Comparison of ENCODE assay signal across 20 cellular contexts in the genomic region with DNA sequence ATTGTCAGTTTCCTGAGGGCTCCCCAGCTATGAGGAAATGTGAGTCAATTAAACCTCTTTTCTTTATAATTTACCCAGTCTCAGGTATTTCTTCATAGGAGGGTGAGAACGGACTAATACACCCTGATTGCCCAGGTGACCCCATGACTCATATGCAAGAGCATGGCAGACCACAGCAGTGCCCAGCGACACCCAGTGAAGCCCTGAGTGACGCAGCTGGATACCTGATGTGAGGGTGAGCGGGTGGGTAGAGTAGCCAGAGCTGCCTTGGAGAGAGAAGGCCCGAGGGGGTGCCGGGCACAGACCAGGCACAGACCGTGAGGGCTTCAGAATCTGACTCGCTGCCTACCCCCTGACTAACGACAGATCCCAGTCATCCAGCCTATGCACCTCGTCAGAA. TPM values are rescaled to one million over a fixed set of nuclear protein-coding genes. Genes with fewer than 3 reads are reported as not detected.
DNase-seq lines count a peak whose midpoint lies in the region; ATAC-seq, FAIRE-seq and TF ChIP-seq lines count a peak whose summit lies in the region.
"Had no signal": no experiment of that assay in that cellular context is flagged by ENCODE, and none has a peak within 500 bp of the region (broad histone marks: within the 10 kb centered on the region; RNA-seq: fewer than 3 reads in every experiment).

No MANE protein-coding gene starts in this region.

- H3K9me3 ChIP-seq in NT2/D1 (ENCODE audit: insufficient read depth, low read length) (no peaks in the 10 kb centered on the region), kidney (ENCODE audit: control insufficient read depth in 1 of 2, low read length in 2 of 2) (peaks cover 0 to 9% of the 10 kb centered on the region in 2 donors)

- no peak for ATAC-seq in stimulated activated effector memory CD8-positive, alpha-beta T cell treated with anti-CD3 and anti-CD28 coated beads, Interleukin-12 subunit alpha, Interleukin-12 subunit beta, amount 100 ng/mL, for 72 hours
- ATAC-seq in GM18870 (IDR thresholded peaks at IDR 0.05; ENCODE audit: unreplicated experiment) = no peak
- ATAC-seq: esophagus mucosa had no signal

- H3K27ac Mint-ChIP-seq in activated naive CD4-positive, alpha-beta T cell treated with anti-CD3 and anti-CD28 coated beads, Interleukin-2, amount 10 ng/mL, durations not matched to agents 7 days and 5 days = no peak overlapping the region
- no peak overlapping the region for H3K27ac Mint-ChIP-seq in stimulated activated effector memory CD8-positive, alpha-beta T cell treated with anti-CD3 and anti-CD28 coated beads, Interleukin-12 subunit alpha, Interleukin-12 subunit beta, amount 100 ng/mL, for 72 hours
- H3K27ac Mint-ChIP-seq: activated T-helper 2 cell treated with anti-CD3 and anti-CD28 coated beads, Interferon-gamma antibody, Interleukin-2, Interleukin-4, amounts not matched to agents 10 μg/mL and 5 μg/mL and 100 μg/mL, durations not matched to agents 14 hours and 24 hours and 36 hours; IgD-negative memory B cell had no signal

- H3K36me3 ChIP-seq in NT2/D1 (ENCODE audit: insufficient read depth, insufficient read length, low read length) (peaks cover 3% of the 10 kb centered on the region), kidney (ENCODE audit: control insufficient read depth in 1 of 2, insufficient read depth in 2 of 2, low read length in 2 of 2) (no peaks in the 10 kb centered on the region)

- H3K4me3 ChIP-seq in NT2/D1 (ENCODE audit: insufficient read length, low read depth) (no peak overlapping the region), kidney (ENCODE audit: low read length in 2 of 2) (no peak overlapping the region), lower leg skin (ENCODE audit: low read depth, poor library complexity, severe bottlenecking) (no peak overlapping the region)
- H3K4me3 ChIP-seq: skin epidermis had no signal

- no peak for TF ChIP-seq CTCF in kidney (IDR thresholded peaks at IDR 0.05; ENCODE audit: borderline replicate concordance, extremely low read depth, insufficient read depth)
- TF ChIP-seq CTCF in lower leg skin (IDR thresholded peaks at IDR 0.05) = no peak

- H3K36me3 Mint-ChIP-seq in activated naive CD4-positive, alpha-beta T cell treated with anti-CD3 and anti-CD28 coated beads, Interleukin-2, amount 10 ng/mL, durations not matched to agents 7 days and 5 days = peaks cover 3% of the 10 kb centered on the region
- H3K36me3 Mint-ChIP-seq in stimulated activated effector memory CD8-positive, alpha-beta T cell treated with anti-CD3 and anti-CD28 coated beads, Interleukin-12 subunit alpha, Interleukin-12 subunit beta, amount 100 ng/mL, for 72 hours = no peaks in the 10 kb centered on the region
- H3K36me3 Mint-ChIP-seq: CD4-positive, CD25-positive, alpha-beta regulatory T cell had no signal

- intact Hi-C loops in kidney (cut with DNase I) (no loop called here), lower leg skin (cut with DNase I; ENCODE audit: low total_unique reads) (no loop called here)

- H3K4me1 ChIP-seq in NT2/D1 (ENCODE audit: insufficient read depth, insufficient read length) = peaks cover 32% of the 10 kb centered on the region
- peaks cover 0 to 15% of the 10 kb centered on the region in 2 donors for H3K4me1 ChIP-seq in kidney (ENCODE audit: control insufficient read depth in 1 of 2, insufficient read depth in 1 of 2, low read depth in 1 of 2, low read length in 2 of 2)

- CTCF ChIA-PET in activated naive CD4-positive, alpha-beta T cell treated with anti-CD3 and anti-CD28 coated beads, Interleukin-2, amount 10 ng/mL, durations not matched to agents 7 days and 5 days (lab: Charles Lee) = no interaction called here

- peak overlapping the region; percentile 6 for H3K4me3 Mint-ChIP-seq in activated naive CD4-positive, alpha-beta T cell treated with anti-CD3 and anti-CD28 coated beads, Interleukin-2, amount 10 ng/mL, durations not matched to agents 7 days and 5 days
- H3K4me3 Mint-ChIP-seq in stimulated activated effector memory CD8-positive, alpha-beta T cell treated with anti-CD3 and anti-CD28 coated beads, Interleukin-12 subunit alpha, Interleukin-12 subunit beta, amount 100 ng/mL, for 72 hours = peak overlapping the region; percentile 27

- H3K27me3 Mint-ChIP-seq in activated naive CD4-positive, alpha-beta T cell treated with anti-CD3 and anti-CD28 coated beads, Interleukin-2, amount 10 ng/mL, durations not matched to agents 7 days and 5 days = peaks cover 77% of the 10 kb centered on the region

- TF ChIP-seq POLR2A in lower leg skin (IDR thresholded peaks at IDR 0.05) = no peak

- H3K4me1 Mint-ChIP-seq in activated naive CD4-positive, alpha-beta T cell treated with anti-CD3 and anti-CD28 coated beads, Interleukin-2, amount 10 ng/mL, durations not matched to agents 7 days and 5 days = peaks cover 16% of the 10 kb centered on the region
- H3K4me1 Mint-ChIP-seq in stimulated activated effector memory CD8-positive, alpha-beta T cell treated with anti-CD3 and anti-CD28 coated beads, Interleukin-12 subunit alpha, Interleukin-12 subunit beta, amount 100 ng/mL, for 72 hours = peaks cover 12% of the 10 kb centered on the region

- peaks cover 14% of the 10 kb centered on the region for H3K9me3 Mint-ChIP-seq in activated naive CD4-positive, alpha-beta T cell treated with anti-CD3 and anti-CD28 coated beads, Interleukin-2, amount 10 ng/mL, durations not matched to agents 7 days and 5 days
- H3K9me3 Mint-ChIP-seq in stimulated activated effector memory CD8-positive, alpha-beta T cell treated with anti-CD3 and anti-CD28 coated beads, Interleukin-12 subunit alpha, Interleukin-12 subunit beta, amount 100 ng/mL, for 72 hours = no peaks in the 10 kb centered on the region

- no peak overlapping the region for H3K27ac ChIP-seq in kidney (ENCODE audit: low read depth in 2 of 2, low read length in 2 of 2)
- H3K27ac ChIP-seq: parathyroid adenoma, skin epidermis had no signal

- DNase-seq in activated naive CD4-positive, alpha-beta T cell treated with anti-CD3 and anti-CD28 coated beads, Interleukin-2, amount 10 ng/mL, durations not matched to agents 7 days and 5 days = peak; percentile 1
- no peak for DNase-seq in activated naive CD4-positive, alpha-beta T cell treated with Interleukin-2 at 50 U/mL for 16 hours
- DNase-seq in NT2/D1 (ENCODE audit: low read depth, low spot score) (no peak), kidney (peak; percentile 27), OCI-M2 (lab: John Stamatoyannopoulos, UW; ENCODE audit: unreplicated experiment) (no peak), lower leg skin (ENCODE audit: low spot score in 2 of 2) (no peak)
- no peak for DNase-seq in stimulated activated effector memory CD8-positive, alpha-beta T cell treated with anti-CD3 and anti-CD28 coated beads, Interleukin-12 subunit alpha, Interleukin-12 subunit beta, amount 100 ng/mL, for 72 hours (ENCODE audit: low spot score in 2 of 2)
- DNase-seq: CD4-positive, CD25-positive, alpha-beta regulatory T cell; midbrain; NCI-H2081; NCI-H748 treated with DMSO at 0.1 percent for 48 hours had no signal

- WGBS in lower leg skin, 2 donors = 86 to 95% methylated on average over 10 of the region's 10 CpGs

- no peak for FAIRE-seq in kidney (lab: Jason Lieb, UNC)

- H3K27me3 ChIP-seq in NT2/D1 (ENCODE audit: insufficient read depth, insufficient read length) = peaks cover 31% of the 10 kb centered on the region

- peak overlapping the region; percentile 99 for H3K9ac ChIP-seq in NT2/D1 (ENCODE audit: insufficient read length, low read depth)
- no peak overlapping the region for H3K9ac ChIP-seq in kidney (ENCODE audit: low read length in 2 of 2)
- H3K9ac ChIP-seq: parathyroid adenoma had no signal

RNA-seq across cellular contexts. Expression of gene ALPG, which starts 15.4 kb away (rescaled TPM):
- not detected for total RNA-seq in kidney
- not detected for polyA plus RNA-seq in kidney (ENCODE audit: insufficient read depth, low read depth, low replicate concordance)
- total RNA-seq in lower leg skin = not detected
- total RNA-seq: activated T-helper 2 cell treated with anti-CD3 and anti-CD28 coated beads, Interferon-gamma antibody, Interleukin-2, Interleukin-4, amounts not matched to agents 10 μg/mL and 5 μg/mL and 100 μg/mL, durations not matched to agents 14 hours and 24 hours and 36 hours; CD4-positive, CD25-positive, alpha-beta regulatory T cell; dermis microvascular lymphatic vessel endothelial cell; esophagus mucosa; T-helper 1 cell treated with Interleukin-12 subunit alpha and Interleukin-12 subunit beta and Interleukin-4 antibody, amounts not matched to agents 30 ng/mL and 1 ng/mL, for 36 hours; urinary bladder had no signal
- polyA plus RNA-seq: CD4-positive, CD25-positive, alpha-beta regulatory T cell; IgD-negative memory B cell; urinary bladder had no signal

RNA-seq across cellular contexts. Expression of gene ALPI, which starts 33.9 kb away (rescaled TPM):
- 0.09 TPM for total RNA-seq in kidney
- polyA plus RNA-seq in kidney (ENCODE audit: insufficient read depth, low read depth, low replicate concordance) = 0.49 TPM
- not detected for total RNA-seq in lower leg skin
- total RNA-seq: activated T-helper 2 cell treated with anti-CD3 and anti-CD28 coated beads, Interferon-gamma antibody, Interleukin-2, Interleukin-4, amounts not matched to agents 10 μg/mL and 5 μg/mL and 100 μg/mL, durations not matched to agents 14 hours and 24 hours and 36 hours; CD4-positive, CD25-positive, alpha-beta regulatory T cell; dermis microvascular lymphatic vessel endothelial cell; esophagus mucosa; T-helper 1 cell treated with Interleukin-12 subunit alpha and Interleukin-12 subunit beta and Interleukin-4 antibody, amounts not matched to agents 30 ng/mL and 1 ng/mL, for 36 hours; urinary bladder had no signal
- polyA plus RNA-seq: CD4-positive, CD25-positive, alpha-beta regulatory T cell; IgD-negative memory B cell; urinary bladder had no signal

RNA-seq across cellular contexts. Expression of gene ALPP, which starts 43.5 kb away (rescaled TPM):
- total RNA-seq in kidney = not detected
- polyA plus RNA-seq in kidney (ENCODE audit: insufficient read depth, low read depth, low replicate concordance) = not detected
- not detected for total RNA-seq in lower leg skin
- total RNA-seq: activated T-helper 2 cell treated with anti-CD3 and anti-CD28 coated beads, Interferon-gamma antibody, Interleukin-2, Interleukin-4, amounts not matched to agents 10 μg/mL and 5 μg/mL and 100 μg/mL, durations not matched to agents 14 hours and 24 hours and 36 hours; CD4-positive, CD25-positive, alpha-beta regulatory T cell; dermis microvascular lymphatic vessel endothelial cell; esophagus mucosa; T-helper 1 cell treated with Interleukin-12 subunit alpha and Interleukin-12 subunit beta and Interleukin-4 antibody, amounts not matched to agents 30 ng/mL and 1 ng/mL, for 36 hours; urinary bladder had no signal
- polyA plus RNA-seq: CD4-positive, CD25-positive, alpha-beta regulatory T cell; IgD-negative memory B cell; urinary bladder had no signal

Comparison
In these comparisons a context has a peak if more than half of its experiments do, and no peak if none do; other contexts are left out.
1. DNase-seq: peak in activated naive CD4-positive, alpha-beta T cell treated with anti-CD3 and anti-CD28 coated beads, Interleukin-2, amount 10 ng/mL, durations not matched to agents 7 days and 5 days (single experiment) and kidney (single experiment); none in activated naive CD4-positive, alpha-beta T cell treated with Interleukin-2 at 50 U/mL for 16 hours (single experiment), NT2/D1 (single experiment), stimulated activated effector memory CD8-positive, alpha-beta T cell treated with anti-CD3 and anti-CD28 coated beads, Interleukin-12 subunit alpha, Interleukin-12 subunit beta, amount 100 ng/mL, for 72 hours (0 of 2), OCI-M2 (single experiment) and lower leg skin (0 of 2).